In the genomic region with DNA sequence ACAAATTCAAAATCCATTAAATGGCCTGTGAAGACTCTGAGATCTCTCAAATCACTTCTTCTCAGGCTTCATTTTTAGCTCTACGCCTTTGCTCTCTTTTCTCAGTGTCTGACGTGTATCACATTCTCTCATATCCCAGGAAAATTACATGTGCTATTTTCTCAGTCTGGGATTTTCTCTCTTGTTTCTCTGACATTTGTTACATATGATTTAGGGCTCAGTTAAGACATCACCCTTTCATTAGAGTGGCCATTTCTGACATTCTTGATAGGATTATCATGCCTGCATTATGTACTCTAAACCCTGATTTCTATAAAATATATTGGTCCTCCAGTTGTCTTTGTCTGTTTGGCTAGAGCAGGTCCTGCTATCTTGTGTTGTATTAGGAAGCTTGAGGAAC, we compare ENCODE assay signal across 6 cellular contexts.
"Had no signal": no experiment of that assay in that cellular context is flagged by ENCODE, and none has a peak within 500 bp of the region (broad histone marks: within the 10 kb centered on the region; RNA-seq: fewer than 3 reads in every experiment).

No MANE protein-coding gene starts in this region.

- H3K27ac ChIP-seq: HL-60 had no signal

- ATAC-seq: HepG2, K562 had no signal

- H3K4me3 ChIP-seq: K562 had no signal

- DNase-seq: IMR-90, KBM-7, KG1 had no signal
